In the genomic region with DNA sequence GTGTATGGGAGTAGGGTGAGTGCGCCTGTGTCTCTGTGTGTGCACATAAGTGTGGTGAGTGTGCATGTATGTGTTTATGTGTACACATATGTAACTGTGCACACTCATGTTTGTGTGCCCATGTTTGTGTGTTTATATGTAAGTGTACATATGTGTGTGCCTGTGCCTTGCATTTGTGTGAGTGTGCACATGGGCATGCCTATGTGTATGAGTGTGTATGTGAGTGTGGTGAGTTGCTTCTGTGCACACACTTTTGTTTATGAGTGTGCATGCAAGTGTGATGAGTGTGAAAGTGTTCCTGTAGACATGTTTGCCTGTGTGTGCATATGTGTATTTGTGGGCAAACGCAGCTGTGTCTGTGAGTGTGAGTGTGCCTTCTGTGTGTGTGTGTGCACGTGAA, we compare ENCODE assay signal across 16 cellular contexts.
"Had no signal": no experiment of that assay in that cellular context is flagged by ENCODE, and none has a peak within 500 bp of the region (broad histone marks: within the 10 kb centered on the region; RNA-seq: fewer than 3 reads in every experiment).

No MANE protein-coding gene starts in this region.

- DNase-seq: activated CD4-positive, alpha-beta T cell treated with anti-CD3 and anti-CD28 coated beads for 36 hours; activated naive CD4-positive, alpha-beta T cell treated with anti-CD3 and anti-CD28 coated beads for 36 hours; activated T-cell treated with anti-CD3 and anti-CD28 coated beads for 4 hours; kidney; nucleus accumbens; retina; uterus had no signal

- H3K9me3 Mint-ChIP-seq: activated naive CD4-positive, alpha-beta T cell treated with anti-CD3 and anti-CD28 coated beads for 36 hours; stimulated activated naive CD8-positive, alpha-beta T cell treated with anti-CD3 and anti-CD28 coated beads, Interleukin-15, Interleukin-2, amounts not matched to agents 100 ng/mL and 50 ng/mL, for 24 hours; T-helper 1 cell treated with Interleukin-12 subunit alpha and Interleukin-12 subunit beta and Interleukin-4 antibody, amounts not matched to agents 30 μg/mL and 1 μg/mL, for 36 hours had no signal

- H3K27ac Mint-ChIP-seq: activated CD4-positive, alpha-beta T cell treated with anti-CD3 and anti-CD28 coated beads for 36 hours; activated naive CD4-positive, alpha-beta T cell treated with anti-CD3 and anti-CD28 coated beads for 36 hours; mesothelial cell of epicardium; nephron; stimulated activated naive CD8-positive, alpha-beta T cell treated with anti-CD3 and anti-CD28 coated beads, Interleukin-15, Interleukin-2, amounts not matched to agents 100 ng/mL and 50 ng/mL, for 24 hours; T-helper 1 cell treated with Interleukin-12 subunit alpha and Interleukin-12 subunit beta and Interleukin-4 antibody, amounts not matched to agents 30 μg/mL and 1 μg/mL, for 36 hours had no signal

- H3K27me3 Mint-ChIP-seq: activated CD4-positive, alpha-beta T cell treated with anti-CD3 and anti-CD28 coated beads for 36 hours; stimulated activated naive CD8-positive, alpha-beta T cell treated with anti-CD3 and anti-CD28 coated beads, Interleukin-15, Interleukin-2, amounts not matched to agents 100 ng/mL and 50 ng/mL, for 24 hours had no signal

- H3K27ac ChIP-seq: ascending aorta, breast epithelium, coronary artery, tibial nerve, uterus had no signal

- H3K36me3 Mint-ChIP-seq: mesothelial cell of epicardium had no signal

- H3K4me3 Mint-ChIP-seq: activated CD4-positive, alpha-beta T cell treated with anti-CD3 and anti-CD28 coated beads for 36 hours; activated naive CD4-positive, alpha-beta T cell treated with anti-CD3 and anti-CD28 coated beads for 36 hours; mesothelial cell of epicardium; nephron; stimulated activated naive CD8-positive, alpha-beta T cell treated with anti-CD3 and anti-CD28 coated beads, Interleukin-15, Interleukin-2, amounts not matched to agents 100 ng/mL and 50 ng/mL, for 24 hours; T-helper 1 cell treated with Interleukin-12 subunit alpha and Interleukin-12 subunit beta and Interleukin-4 antibody, amounts not matched to agents 30 μg/mL and 1 μg/mL, for 36 hours had no signal

- H3K4me1 Mint-ChIP-seq: activated CD4-positive, alpha-beta T cell treated with anti-CD3 and anti-CD28 coated beads for 36 hours; mesothelial cell of epicardium; nephron had no signal

- FAIRE-seq: frontal cortex, kidney had no signal
